8 cellular contexts compared by ENCODE assay signal in genomic region chr1:113809651-113810602, GRCh38. TPM values are rescaled to one million over a fixed set of nuclear protein-coding genes. Genes with fewer than 3 reads are reported as not detected.
DNase-seq lines count a peak whose midpoint lies in the region; ATAC-seq and TF ChIP-seq lines count a peak whose summit lies in the region.

No MANE protein-coding gene starts in this region.

- no peak overlapping the region for H3K27ac ChIP-seq in MM.1S (ENCODE audit: low read length)
- H3K27ac ChIP-seq in neutrophil = peak overlapping the region; percentile 95

- ATAC-seq in HG03039 (IDR thresholded peaks at IDR 0.05; ENCODE audit: unreplicated experiment) (no peak), HG02623 (IDR thresholded peaks at IDR 0.05; ENCODE audit: unreplicated experiment) (no peak)

- H3F3A ChIP-seq in MM.1S (ENCODE audit: insufficient read depth, low read length) = no peaks in the 10 kb centered on the region

- peak overlapping the region; percentile 54 for H3K4me3 Mint-ChIP-seq in dendritic cell treated with granulocyte-macrophage colony-stimulating factor and Interleukin-4, amounts not matched to agents 40 ng/mL and 50 ng/mL, for 4 days

- H3K27ac Mint-ChIP-seq in dendritic cell treated with granulocyte-macrophage colony-stimulating factor and Interleukin-4, amounts not matched to agents 40 ng/mL and 50 ng/mL, for 4 days = peak overlapping the region; percentile 41

- H3K9ac ChIP-seq in MM.1S (ENCODE audit: low read length) = no peak overlapping the region; the same call in 1 of the 2 replicates

- H3K79me2 ChIP-seq in MM.1S (ENCODE audit: low read length) = peaks cover 67% of the 10 kb centered on the region

- H3K4me1 ChIP-seq in MM.1S (ENCODE audit: low read length) = no peaks in the 10 kb centered on the region
- peaks cover 45 to 50% of the 10 kb centered on the region in 2 experiments for H3K4me1 ChIP-seq in neutrophil (ENCODE audit: control insufficient read depth in 1 of 2, insufficient read depth in 1 of 2, low read depth in 1 of 2, low read length in 1 of 2)

- H3K9me3 Mint-ChIP-seq in dendritic cell treated with granulocyte-macrophage colony-stimulating factor and Interleukin-4, amounts not matched to agents 40 ng/mL and 50 ng/mL, for 4 days = no peaks in the 10 kb centered on the region

- no peaks in the 10 kb centered on the region for H3K27me3 Mint-ChIP-seq in dendritic cell treated with granulocyte-macrophage colony-stimulating factor and Interleukin-4, amounts not matched to agents 40 ng/mL and 50 ng/mL, for 4 days

- no peaks in the 10 kb centered on the region for H4K20me1 ChIP-seq in MM.1S (ENCODE audit: insufficient read depth, low read length)

- peaks cover 28% of the 10 kb centered on the region for H3K36me3 Mint-ChIP-seq in dendritic cell treated with granulocyte-macrophage colony-stimulating factor and Interleukin-4, amounts not matched to agents 40 ng/mL and 50 ng/mL, for 4 days (ENCODE audit: low read depth)

- H2AFZ ChIP-seq in MM.1S (ENCODE audit: low read length) = no peak overlapping the region

- no peaks in the 10 kb centered on the region for H3K9me2 ChIP-seq in MM.1S (replicated peaks; ENCODE audit: insufficient read depth, low read length)

- intact Hi-C loops in dendritic cell treated with granulocyte-macrophage colony-stimulating factor and Interleukin-4, amounts not matched to agents 40 ng/mL and 50 ng/mL, for 4 days (cut with micrococcal nuclease) = no loop called here

- H3K9me3 ChIP-seq in MM.1S (replicated peaks; ENCODE audit: insufficient read depth, low read length) = no peaks in the 10 kb centered on the region
- no peaks in the 10 kb centered on the region for H3K9me3 ChIP-seq in neutrophil

- peak overlapping the region; percentile 69 for H3K4me2 ChIP-seq in MM.1S (ENCODE audit: low read depth, low read length)

- TF ChIP-seq CTCF in MM.1S (IDR thresholded peaks at IDR 0.05; ENCODE audit: low read length) (no peak), neutrophil (IDR thresholded peaks at IDR 0.05) (no peak)

- H3K4me3 ChIP-seq in MM.1S (ENCODE audit: low read length) = peak overlapping the region; percentile 85; the same call in 1 of the 2 replicates
- peak overlapping the region; percentile 95 to 96 for H3K4me3 ChIP-seq in neutrophil (ENCODE audit: low read depth in 1 of 2, low read length in 1 of 2)

- H3K27me3 ChIP-seq in MM.1S (replicated peaks; ENCODE audit: insufficient read depth, low read length) = no peaks in the 10 kb centered on the region
- H3K27me3 ChIP-seq in neutrophil = no peaks in the 10 kb centered on the region

- H3K36me3 ChIP-seq in MM.1S (replicated peaks; ENCODE audit: insufficient read depth, low read length) (no peaks in the 10 kb centered on the region), neutrophil (peaks cover 19% of the 10 kb centered on the region)

- peak; percentile 75 for DNase-seq in EH (ENCODE audit: low read depth)
- no peak for DNase-seq in MM.1S
- no peak for DNase-seq in A172 (ENCODE audit: low spot score)
- no peak for DNase-seq in Ammon's horn (ENCODE audit: low spot score)

- peaks cover 30% of the 10 kb centered on the region for H3K4me1 Mint-ChIP-seq in dendritic cell treated with granulocyte-macrophage colony-stimulating factor and Interleukin-4, amounts not matched to agents 40 ng/mL and 50 ng/mL, for 4 days (ENCODE audit: low read depth)

RNA-seq across cellular contexts. Expression of gene RSBN1, which starts 2.3 kb away (rescaled TPM):
- 7.9 and 9.7 TPM in 2 replicates for total RNA-seq in A172 (2014; rRNA removed; shearing (Covaris generic))

RNA-seq across cellular contexts. Expression of gene PHTF1, which starts 50.6 kb away (rescaled TPM):
- 33.6 and 48.0 TPM in 2 replicates for total RNA-seq in A172 (2014; rRNA removed; shearing (Covaris generic))
